1 cellular context compared by ENCODE assay signal in genomic region chr7:129494041-129494440, GRCh38.
TF ChIP-seq lines count a peak whose summit lies in the region.

No MANE protein-coding gene starts in this region.

TF ChIP-seq in SK-N-SH treated with all-trans-retinoic acid at 6 μM for 48 hours, 23 proteins besides CTCF, POLR2A, EP300 and RAD21 (continued from another document):
- TF ChIP-seq, protein P1, sequence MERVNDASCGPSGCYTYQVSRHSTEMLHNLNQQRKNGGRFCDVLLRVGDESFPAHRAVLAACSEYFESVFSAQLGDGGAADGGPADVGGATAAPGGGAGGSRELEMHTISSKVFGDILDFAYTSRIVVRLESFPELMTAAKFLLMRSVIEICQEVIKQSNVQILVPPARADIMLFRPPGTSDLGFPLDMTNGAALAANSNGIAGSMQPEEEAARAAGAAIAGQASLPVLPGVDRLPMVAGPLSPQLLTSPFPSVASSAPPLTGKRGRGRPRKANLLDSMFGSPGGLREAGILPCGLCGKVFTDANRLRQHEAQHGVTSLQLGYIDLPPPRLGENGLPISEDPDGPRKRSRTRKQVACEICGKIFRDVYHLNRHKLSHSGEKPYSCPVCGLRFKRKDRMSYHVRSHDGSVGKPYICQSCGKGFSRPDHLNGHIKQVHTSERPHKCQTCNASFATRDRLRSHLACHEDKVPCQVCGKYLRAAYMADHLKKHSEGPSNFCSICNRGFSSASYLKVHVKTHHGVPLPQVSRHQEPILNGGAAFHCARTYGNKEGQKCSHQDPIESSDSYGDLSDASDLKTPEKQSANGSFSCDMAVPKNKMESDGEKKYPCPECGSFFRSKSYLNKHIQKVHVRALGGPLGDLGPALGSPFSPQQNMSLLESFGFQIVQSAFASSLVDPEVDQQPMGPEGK (CRISPR knock-in tag; IDR thresholded peaks at IDR 0.05; ENCODE audit: borderline replicate concordance), result no peak
- no peak for TF ChIP-seq ZNF565 (CRISPR knock-in tag; conservative IDR thresholded peaks at IDR 0.05; ENCODE audit: low read depth)
- TF ChIP-seq, protein P2, sequence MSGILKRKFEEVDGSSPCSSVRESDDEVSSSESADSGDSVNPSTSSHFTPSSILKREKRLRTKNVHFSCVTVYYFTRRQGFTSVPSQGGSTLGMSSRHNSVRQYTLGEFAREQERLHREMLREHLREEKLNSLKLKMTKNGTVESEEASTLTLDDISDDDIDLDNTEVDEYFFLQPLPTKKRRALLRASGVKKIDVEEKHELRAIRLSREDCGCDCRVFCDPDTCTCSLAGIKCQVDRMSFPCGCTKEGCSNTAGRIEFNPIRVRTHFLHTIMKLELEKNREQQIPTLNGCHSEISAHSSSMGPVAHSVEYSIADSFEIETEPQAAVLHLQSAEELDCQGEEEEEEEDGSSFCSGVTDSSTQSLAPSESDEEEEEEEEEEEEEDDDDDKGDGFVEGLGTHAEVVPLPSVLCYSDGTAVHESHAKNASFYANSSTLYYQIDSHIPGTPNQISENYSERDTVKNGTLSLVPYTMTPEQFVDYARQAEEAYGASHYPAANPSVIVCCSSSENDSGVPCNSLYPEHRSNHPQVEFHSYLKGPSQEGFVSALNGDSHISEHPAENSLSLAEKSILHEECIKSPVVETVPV (CRISPR knock-in tag; IDR thresholded peaks at IDR 0.05), result no peak
- TF ChIP-seq GLIS3 (CRISPR knock-in tag; IDR thresholded peaks at IDR 0.05), result no peak
- TF ChIP-seq, protein P3, sequence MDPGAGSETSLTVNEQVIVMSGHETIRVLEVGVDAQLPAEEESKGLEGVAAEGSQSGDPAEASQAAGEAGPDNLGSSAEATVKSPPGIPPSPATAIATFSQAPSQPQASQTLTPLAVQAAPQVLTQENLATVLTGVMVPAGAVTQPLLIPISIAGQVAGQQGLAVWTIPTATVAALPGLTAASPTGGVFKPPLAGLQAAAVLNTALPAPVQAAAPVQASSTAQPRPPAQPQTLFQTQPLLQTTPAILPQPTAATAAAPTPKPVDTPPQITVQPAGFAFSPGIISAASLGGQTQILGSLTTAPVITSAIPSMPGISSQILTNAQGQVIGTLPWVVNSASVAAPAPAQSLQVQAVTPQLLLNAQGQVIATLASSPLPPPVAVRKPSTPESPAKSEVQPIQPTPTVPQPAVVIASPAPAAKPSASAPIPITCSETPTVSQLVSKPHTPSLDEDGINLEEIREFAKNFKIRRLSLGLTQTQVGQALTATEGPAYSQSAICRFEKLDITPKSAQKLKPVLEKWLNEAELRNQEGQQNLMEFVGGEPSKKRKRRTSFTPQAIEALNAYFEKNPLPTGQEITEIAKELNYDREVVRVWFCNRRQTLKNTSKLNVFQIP (CRISPR knock-in tag; IDR thresholded peaks at IDR 0.05; ENCODE audit: borderline replicate concordance, low read depth), result no peak
- TF ChIP-seq TCF4 (CRISPR knock-in tag; IDR thresholded peaks at IDR 0.05; ENCODE audit: borderline replicate concordance), result no peak
- TF ChIP-seq ISL1 (CRISPR knock-in tag; IDR thresholded peaks at IDR 0.05), result no peak
TF ChIP-seq in SK-N-SH treated with all-trans-retinoic acid at 6 μM for 48 hours: peak in this region for 0.
